ENCODE assay signal across 12 cellular contexts in genomic region chr6:7939186-7939863, GRCh38. TPM values are rescaled to one million over a fixed set of nuclear protein-coding genes. Genes with fewer than 3 reads are reported as not detected.
DNase-seq lines count a peak whose midpoint lies in the region; ATAC-seq and TF ChIP-seq lines count a peak whose summit lies in the region.
"Had no signal": no experiment of that assay in that cellular context is flagged by ENCODE, and none has a peak within 500 bp of the region (broad histone marks: within the 10 kb centered on the region; RNA-seq: fewer than 3 reads in every experiment).

No MANE protein-coding gene starts in this region.

- peak; percentile 66 for ATAC-seq in GM19395 (IDR thresholded peaks at IDR 0.05; ENCODE audit: unreplicated experiment)
- ATAC-seq: activated CD8-positive, alpha-beta memory T cell treated with anti-CD3 and anti-CD28 coated beads, Interleukin-2, amount 10 ng/mL, durations not matched to agents 7 days and 5 days; SK-N-SH treated with all-trans-retinoic acid at 6 μM for 48 hours had no signal

- DNase-seq in DMS53 treated with DMSO at 0.1 percent for 48 hours (lab: John Stamatoyannopoulos, UW; ENCODE audit: unreplicated experiment), result peak; percentile 67
- DNase-seq in LHCN-M2 (ENCODE audit: low read depth), result peak; percentile 72
- peak; percentile 36 for DNase-seq in fibroblast of pulmonary artery (ENCODE audit: low read depth)
- no peak for DNase-seq in hepatic stellate cell (ENCODE audit: low spot score)
- DNase-seq in activated naive CD4-positive, alpha-beta T cell treated with Interleukin-2 at 50 U/mL for 16 hours, result no peak
- DNase-seq in NCI-H526 (lab: John Stamatoyannopoulos, UW), result no peak
- DNase-seq in SKM-1 (lab: John Stamatoyannopoulos, UW; ENCODE audit: unreplicated experiment), result no peak
- DNase-seq: activated CD8-positive, alpha-beta memory T cell treated with anti-CD3 and anti-CD28 coated beads, Interleukin-2, amount 10 ng/mL, durations not matched to agents 7 days and 5 days; NCI-H1417 treated with DMSO at 0.1 percent for 48 hours; spleen had no signal

- H3K4me3 ChIP-seq in fibroblast of pulmonary artery (replicated peaks; ENCODE audit: low read depth, low read length), result no peak overlapping the region
- H3K4me3 ChIP-seq: spleen had no signal

- no peak for TF ChIP-seq CTCF in fibroblast of pulmonary artery (IDR thresholded peaks at IDR 0.05; ENCODE audit: low read length, missing control alignments)

RNA-seq across cellular contexts. Expression of gene TXNDC5, which starts 28.7 kb away (rescaled TPM):
- total RNA-seq in LHCN-M2 (2014; rRNA removed), result 240 and 292 TPM in 2 replicates
- polyA plus RNA-seq in LHCN-M2 (2012), result 104 TPM

Comparison
In these comparisons a context has a peak if more than half of its experiments do, and no peak if none do; other contexts are left out.
1. DNase-seq: peak in DMS53 treated with DMSO at 0.1 percent for 48 hours (single experiment), LHCN-M2 (single experiment) and fibroblast of pulmonary artery (single experiment); none in hepatic stellate cell (single experiment), activated naive CD4-positive, alpha-beta T cell treated with Interleukin-2 at 50 U/mL for 16 hours (single experiment), NCI-H526 (0 of 2) and SKM-1 (single experiment).